ENCODE assay signal across 10 cellular contexts in genomic region chr21:31184462-31184861, GRCh38.
DNase-seq lines count a peak whose midpoint lies in the region; ATAC-seq, FAIRE-seq and TF ChIP-seq lines count a peak whose summit lies in the region.
"Had no signal": no experiment of that assay in that cellular context is flagged by ENCODE, and none has a peak within 500 bp of the region (broad histone marks: within the 10 kb centered on the region; RNA-seq: fewer than 3 reads in every experiment).

No MANE protein-coding gene starts in this region.

- ATAC-seq in GM12878, result no peak; the same call in 1 of the 3 replicates
- ATAC-seq in HG03159 (IDR thresholded peaks at IDR 0.05; ENCODE audit: unreplicated experiment), result no peak
- ATAC-seq in GM19397 (IDR thresholded peaks at IDR 0.05; ENCODE audit: unreplicated experiment), result no peak

- no peak overlapping the region for H2AFZ ChIP-seq in GM12878 (ENCODE audit: control insufficient read depth, low read depth, low read length)

- in situ Hi-C loops in GM12878 (cut with MboI), result loop anchor here (5.0 kb wide), 1 partner anchor 87 kb away; no protein-coding TSS in a partner anchor

- H3K4me1 ChIP-seq in GM12878 (ENCODE audit: control insufficient read depth, insufficient read depth, low read length), result no peaks in the 10 kb centered on the region

- no peak for TF ChIP-seq CTCF in GM12878 (IDR thresholded peaks at IDR 0.05 in 2 of 3, conservative IDR thresholded peaks at IDR 0.05 in 1 of 3; ENCODE audit: control insufficient read depth in 2 of 3, extremely low read depth in 1 of 3, insufficient read depth in 1 of 3, low read depth in 3 of 3, low read length in 3 of 3)

- no peak for TF ChIP-seq RAD21 in GM12878 (IDR thresholded peaks at IDR 0.05; ENCODE audit: insufficient read depth, low read depth, low read length)

- BruUV-seq in GM12878 (replicated peaks; lab: Mats Ljungman, UMichigan), result no TSS peak

- H3K27ac ChIP-seq in GM12878 (ENCODE audit: control insufficient read depth, insufficient read depth), result no peak overlapping the region
- H3K27ac ChIP-seq: SJSA1 had no signal

- 6% methylated on average over 6 of the region's 6 CpGs for WGBS in GM12878 (ENCODE audit: insufficient coverage, insufficient replicate concordance, low lambda C conversion rate, missing lambda C conversion rate)

- no peak overlapping the region for H3K9ac ChIP-seq in GM12878 (ENCODE audit: control insufficient read depth, insufficient read depth, low read length)

- DNase-seq in Jurkat, Clone E6-1 (ENCODE audit: low read depth, low spot score), result peak; percentile 59
- DNase-seq in activated CD4-positive, alpha-beta T cell treated with anti-CD3 and anti-CD28 coated beads, Interleukin-2, amount 50 U/mL, for 48 hours, result peak; percentile 80 to 84
- DNase-seq in GM12878 (ENCODE audit: low read depth, low spot score) (no peak), NCI-H1694 treated with DMSO at 0.1 percent for 48 hours (lab: John Stamatoyannopoulos, UW) (no peak), NCI-H510A (lab: John Stamatoyannopoulos, UW) (no peak)
- DNase-seq in stimulated activated CD8-positive, alpha-beta memory T cell treated with anti-CD3 and anti-CD28 coated beads, Interleukin-15, amount 100 ng/mL, for 1 hour (ENCODE audit: low read depth), result peak; percentile 45
- DNase-seq: cerebellar nuclear complex had no signal

- no peaks in the 10 kb centered on the region for H3K36me3 ChIP-seq in GM12878 (ENCODE audit: control insufficient read depth in 2 of 2, insufficient read depth in 2 of 2, low read length in 1 of 2)
- H3K36me3 ChIP-seq: SJSA1 had no signal

- no peak for TF ChIP-seq EP300 in GM12878 (IDR thresholded peaks at IDR 0.05; ENCODE audit: borderline replicate concordance in 1 of 2, control insufficient read depth in 1 of 2, low read depth in 2 of 2, low read length in 2 of 2)

- no peaks in the 10 kb centered on the region for H3K27me3 ChIP-seq in GM12878 (replicated peaks in 1 of 2; ENCODE audit: control insufficient read depth in 2 of 2, insufficient read depth in 2 of 2, low read length in 1 of 2)
- H3K27me3 ChIP-seq: SJSA1 had no signal

- SMC1A ChIA-PET in GM12878 (lab: Charles Lee; ENCODE audit: uncharacterized antibody, unreplicated experiment), result no interaction called here

- RAD21 ChIA-PET in GM12878 (lab: Charles Lee; ENCODE audit: unreplicated experiment), result interaction anchor here (0.5 kb wide), 1 partner anchor 1656 kb away, joined by 3 read pairs; no protein-coding TSS in a partner anchor

- intact Hi-C loops in GM12878 (cut with micrococcal nuclease; ENCODE audit: unreplicated experiment), result no loop called here

- no peak for FAIRE-seq in GM12878 (lab: Jason Lieb, UNC)

- no peaks in the 10 kb centered on the region for H3K79me2 ChIP-seq in GM12878 (ENCODE audit: control insufficient read depth, insufficient read depth, low read length)

- H3K9me3 ChIP-seq in GM12878 (replicated peaks; ENCODE audit: control insufficient read depth, insufficient read depth, low read length), result no peaks in the 10 kb centered on the region
- H3K9me3 ChIP-seq: SJSA1 had no signal

- H3K4me3 ChIP-seq in Jurkat, Clone E6-1 (ENCODE audit: low read length), result no peak overlapping the region
- no peak overlapping the region for H3K4me3 ChIP-seq in GM12878
- H3K4me3 ChIP-seq: SJSA1 had no signal

- no peak for TF ChIP-seq POLR2A in GM12878 (IDR thresholded peaks at IDR 0.05; ENCODE audit: low read depth, low read length)

- H3K4me2 ChIP-seq in GM12878 (ENCODE audit: control insufficient read depth, insufficient read depth), result no peak overlapping the region

- CTCF ChIA-PET in GM12878 (lab: Yijun Ruan, JAX), result interaction anchor here (0.7 to 1.3 kb wide), 2 partner anchors 61 to 396 kb away, joined by 3 to 4 read pairs; no protein-coding TSS in a partner anchor

- POLR2A ChIA-PET in GM12878 (lab: Charles Lee), result no interaction called here

- no peaks in the 10 kb centered on the region for H4K20me1 ChIP-seq in GM12878 (ENCODE audit: control insufficient read depth, insufficient read depth)

TF ChIP-seq in GM12878, 131 proteins besides CTCF, POLR2A, EP300 and RAD21:
- no peak for TF ChIP-seq YBX1 (IDR thresholded peaks at IDR 0.05)
- no peak for TF ChIP-seq E2F8 (IDR thresholded peaks at IDR 0.05; ENCODE audit: low read depth, partially characterized antibody)
- no peak for TF ChIP-seq IRF5 (IDR thresholded peaks at IDR 0.05; ENCODE audit: borderline replicate concordance)
- no peak for TF ChIP-seq NFXL1 (IDR thresholded peaks at IDR 0.05; ENCODE audit: borderline replicate concordance)
- no peak for TF ChIP-seq BCL11A (IDR thresholded peaks at IDR 0.05; ENCODE audit: low read depth, low read length)
- peak; percentile 9; the same call in 1 of the 2 replicates for TF ChIP-seq SPI1 (IDR thresholded peaks at IDR 0.05; ENCODE audit: borderline replicate concordance, insufficient read depth, low read depth, low read length)
- no peak for TF ChIP-seq BACH1 (IDR thresholded peaks at IDR 0.05; ENCODE audit: borderline replicate concordance)
- TF ChIP-seq PAX5 (IDR thresholded peaks at IDR 0.05; ENCODE audit: borderline replicate concordance, low read depth, low read length), result no peak

Comparison
In these comparisons a context has a peak if more than half of its experiments do, and no peak if none do; other contexts are left out.
1. DNase-seq: peak in Jurkat, Clone E6-1 (single experiment), activated CD4-positive, alpha-beta T cell treated with anti-CD3 and anti-CD28 coated beads, Interleukin-2, amount 50 U/mL, for 48 hours (2 of 2) and stimulated activated CD8-positive, alpha-beta memory T cell treated with anti-CD3 and anti-CD28 coated beads, Interleukin-15, amount 100 ng/mL, for 1 hour (single experiment); none in GM12878 (single experiment), NCI-H1694 treated with DMSO at 0.1 percent for 48 hours (single experiment) and NCI-H510A (single experiment).